In the genomic region with DNA sequence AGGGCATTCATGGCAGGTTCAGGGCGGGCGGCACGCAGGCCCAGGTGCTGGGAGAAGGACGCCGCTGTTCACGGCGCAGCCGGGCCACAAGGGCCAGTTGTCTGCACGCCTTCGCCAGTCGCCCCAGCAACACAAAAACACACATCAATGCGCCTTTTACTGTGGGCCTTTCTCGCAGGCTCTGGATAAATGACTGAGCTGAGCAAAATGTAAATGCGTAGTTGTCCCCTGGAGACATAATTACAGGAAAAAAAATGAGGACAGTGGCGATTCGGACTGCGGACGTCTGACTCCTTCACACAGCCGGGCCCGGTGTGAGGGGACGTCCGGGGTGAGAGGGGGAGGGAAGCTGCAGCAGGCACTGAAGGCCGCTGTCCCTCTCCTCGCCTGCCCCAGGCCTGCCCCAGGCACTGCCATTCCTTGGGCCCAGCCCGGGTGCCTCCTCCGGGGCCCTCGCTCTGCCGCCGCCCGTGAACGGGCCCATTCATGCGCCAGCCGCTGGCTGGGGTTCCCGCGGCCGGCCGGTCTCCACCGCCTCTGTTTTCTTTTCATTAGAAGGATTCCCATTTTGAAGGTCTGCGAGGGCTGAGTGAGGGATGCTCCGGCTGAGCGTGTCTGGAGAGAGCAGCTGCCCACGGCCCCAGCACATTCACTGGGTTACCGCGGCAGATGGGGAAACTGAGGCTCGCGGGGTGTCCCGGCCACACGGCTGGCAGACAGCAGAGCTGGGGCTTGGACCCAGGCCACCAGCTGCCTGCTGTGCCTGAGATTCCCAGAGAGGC, we compare ENCODE assay signal across 17 cellular contexts. TPM values are rescaled to one million over a fixed set of nuclear protein-coding genes. Genes with fewer than 3 reads are reported as not detected.
DNase-seq lines count a peak whose midpoint lies in the region; FAIRE-seq and TF ChIP-seq lines count a peak whose summit lies in the region.
"Had no signal": no experiment of that assay in that cellular context is flagged by ENCODE, and none has a peak within 500 bp of the region (broad histone marks: within the 10 kb centered on the region; RNA-seq: fewer than 3 reads in every experiment).

No MANE protein-coding gene starts in this region.

- peaks cover 0 to 7% (median 0%) of the 10 kb centered on the region in 3 donors for H3K27me3 ChIP-seq in skeletal muscle tissue (ENCODE audit: control insufficient read depth in 3 of 3, insufficient read depth in 3 of 3, low read length in 3 of 3)
- H3K27me3 ChIP-seq: ovary had no signal

- FAIRE-seq in kidney (lab: Jason Lieb, UNC): no peak
- FAIRE-seq: GM12892, RCC 7860 had no signal

- DNase-seq in DMS53 (lab: John Stamatoyannopoulos, UW): peak; percentile 15
- no peak for DNase-seq in DMS53 treated with DMSO at 0.1 percent for 48 hours (lab: John Stamatoyannopoulos, UW; ENCODE audit: unreplicated experiment)
- DNase-seq in astrocyte of the hippocampus (ENCODE audit: low read depth, low spot score): peak; percentile 68
- DNase-seq in kidney: peak; percentile 60
- no peak for DNase-seq in NCI-H1092 (lab: John Stamatoyannopoulos, UW)
- no peak for DNase-seq in NCI-H1105 (lab: John Stamatoyannopoulos, UW)
- no peak for DNase-seq in DMS79 treated with DMSO at 0.1 percent for 48 hours (lab: John Stamatoyannopoulos, UW)
- DNase-seq: activated CD4-positive, CD25-positive, alpha-beta regulatory T cell; activated naive CD4-positive, alpha-beta T cell treated with Interleukin-2 at 50 U/mL for 16 hours; CD8-positive, alpha-beta T cell; KG1; NCI-H510A had no signal

- H3K9me3 ChIP-seq in kidney (ENCODE audit: control insufficient read depth in 1 of 2, low read length in 2 of 2) (no peaks in the 10 kb centered on the region), skeletal muscle tissue (ENCODE audit: control insufficient read depth in 3 of 3, low read length in 3 of 3) (peaks cover 0 to 3% (median 0%) of the 10 kb centered on the region in 3 donors)
- H3K9me3 ChIP-seq: ovary had no signal

- no peaks in the 10 kb centered on the region for H3K4me1 ChIP-seq in kidney (ENCODE audit: control insufficient read depth in 1 of 2, insufficient read depth in 1 of 2, low read depth in 1 of 2, low read length in 2 of 2)
- H3K4me1 ChIP-seq in skeletal muscle tissue (ENCODE audit: control insufficient read depth in 3 of 3, insufficient read depth in 3 of 3, low read length in 3 of 3): peaks cover 0 to 5% (median 4%) of the 10 kb centered on the region in 3 donors

- H3K4me3 ChIP-seq in kidney (ENCODE audit: low read length in 2 of 2) (no peak overlapping the region), skeletal muscle tissue (ENCODE audit: low read length in 3 of 3) (no peak overlapping the region)
- H3K4me3 ChIP-seq: cardiac muscle cell, ovary had no signal

- H3K9ac ChIP-seq in kidney (ENCODE audit: low read length in 2 of 2) (no peak overlapping the region), skeletal muscle tissue (ENCODE audit: low read depth in 1 of 3, low read length in 3 of 3) (no peak overlapping the region)

- H3K27ac ChIP-seq in kidney (ENCODE audit: low read depth in 2 of 2, low read length in 2 of 2) (no peak overlapping the region), skeletal muscle tissue (ENCODE audit: low read depth, low read length) (peak overlapping the region; percentile 12)
- H3K27ac ChIP-seq: cardiac muscle cell, ovary had no signal

- H3K36me3 ChIP-seq in kidney (ENCODE audit: control insufficient read depth in 1 of 2, insufficient read depth in 2 of 2, low read length in 2 of 2) (no peaks in the 10 kb centered on the region), skeletal muscle tissue (ENCODE audit: control insufficient read depth in 3 of 3, insufficient read depth in 3 of 3, low read length in 3 of 3) (no peaks in the 10 kb centered on the region)
- H3K36me3 ChIP-seq: cardiac muscle cell, ovary had no signal

- intact Hi-C loops in kidney (cut with DNase I): no loop called here

- TF ChIP-seq CTCF in kidney (IDR thresholded peaks at IDR 0.05; ENCODE audit: borderline replicate concordance, extremely low read depth, insufficient read depth): no peak

RNA-seq across cellular contexts. Expression of a gene that starts 6.5 kb away (rescaled TPM):
- total RNA-seq in kidney (1.6 TPM), skeletal muscle tissue (3.7 TPM)
- polyA plus RNA-seq in kidney (ENCODE audit: insufficient read depth, low read depth, low replicate concordance): 0.09 TPM

Comparison
In these comparisons a context has a peak if more than half of its experiments do, and no peak if none do; other contexts are left out.
1. DNase-seq: peak in DMS53 (single experiment), astrocyte of the hippocampus (single experiment) and kidney (single experiment); none in DMS53 treated with DMSO at 0.1 percent for 48 hours (single experiment), NCI-H1092 (single experiment), NCI-H1105 (single experiment) and DMS79 treated with DMSO at 0.1 percent for 48 hours (single experiment).